12 cellular contexts compared by ENCODE assay signal in genomic region chr15:80902298-80902801, GRCh38.
"Had no signal": no experiment of that assay in that cellular context is flagged by ENCODE, and none has a peak within 500 bp of the region (broad histone marks: within the 10 kb centered on the region; RNA-seq: fewer than 3 reads in every experiment).

No MANE protein-coding gene starts in this region.

- ATAC-seq: activated naive CD4-positive, alpha-beta T cell treated with anti-CD3 and anti-CD28 coated beads, Interleukin-2, amount 50 U/mL, for 72 hours; SK-N-SH treated with all-trans-retinoic acid at 6 μM for 48 hours; stimulated activated naive CD8-positive, alpha-beta T cell treated with anti-CD3 and anti-CD28 coated beads, Interleukin-15, Interleukin-2, amounts not matched to agents 100 U/mL and 50 U/mL, for 24 hours; T-cell had no signal

- H3K9me3 ChIP-seq: adrenal gland had no signal

- H3K27ac ChIP-seq: adrenal gland, VCaP had no signal

- H3K27ac Mint-ChIP-seq: activated naive CD4-positive, alpha-beta T cell treated with anti-CD3 and anti-CD28 coated beads, Interleukin-2, amount 50 U/mL, for 72 hours; mesothelial cell of epicardium; T-cell; type B pancreatic cell had no signal

- H3K4me3 ChIP-seq: adrenal gland had no signal

- H3K4me1 Mint-ChIP-seq: T-cell had no signal

- H3K4me3 Mint-ChIP-seq: mesothelial cell of epicardium, T-cell, type B pancreatic cell had no signal

- H3K9me3 Mint-ChIP-seq: mesothelial cell of epicardium, T-cell, type B pancreatic cell had no signal

- DNase-seq: activated CD4-positive, CD25-positive, alpha-beta regulatory T cell treated with anti-CD3 and anti-CD28 coated beads, Interleukin-2, amount 50 U/mL, for 72 hours; activated gamma-delta T cell treated with Interleukin-2 at 50 U/mL for 16 hours; adrenal gland; dermis blood vessel endothelial cell; stimulated activated naive CD8-positive, alpha-beta T cell treated with anti-CD3 and anti-CD28 coated beads, Interleukin-15, Interleukin-2, amounts not matched to agents 100 U/mL and 50 U/mL, for 24 hours; substantia nigra; T-cell had no signal

- H3K4me1 ChIP-seq: adrenal gland had no signal

- H3K27me3 Mint-ChIP-seq: T-cell, type B pancreatic cell had no signal

- H3K36me3 ChIP-seq: adrenal gland had no signal

- H3K27me3 ChIP-seq: adrenal gland had no signal
